ENCODE assay signal across 27 cellular contexts in genomic region chr10:27038168-27038567, GRCh38.
"Had no signal": no experiment of that assay in that cellular context is flagged by ENCODE, and none has a peak within 500 bp of the region (broad histone marks: within the 10 kb centered on the region; RNA-seq: fewer than 3 reads in every experiment).

No MANE protein-coding gene starts in this region.

- H3K4me3 Mint-ChIP-seq: natural killer cell; nephron; neural progenitor cell; stimulated activated effector memory CD8-positive, alpha-beta T cell treated with anti-CD3 and anti-CD28 coated beads, Interleukin-12 subunit alpha, Interleukin-12 subunit beta, amount 100 ng/mL, for 72 hours; stimulated activated naive B cell treated with anti-CD40 and anti-IgM and Interleukin-4, amounts not matched to agents 10 μg/mL and 1 μg/mL and 100 μg/mL, for 72 hours; stimulated activated naive CD8-positive, alpha-beta T cell treated with anti-CD3 and anti-CD28 coated beads, Interleukin-15, Interleukin-2, amounts not matched to agents 100 ng/mL and 50 ng/mL, for 24 hours had no signal

- H3K27me3 ChIP-seq: neural progenitor cell, ovary, stomach, thyroid gland, tibial nerve, upper lobe of left lung, vagina had no signal

- H3K9me3 Mint-ChIP-seq: natural killer cell; nephron; neural progenitor cell; stimulated activated effector memory CD8-positive, alpha-beta T cell treated with anti-CD3 and anti-CD28 coated beads, Interleukin-12 subunit alpha, Interleukin-12 subunit beta, amount 100 ng/mL, for 72 hours; stimulated activated naive B cell treated with anti-CD40 and anti-IgM and Interleukin-4, amounts not matched to agents 10 μg/mL and 1 μg/mL and 100 μg/mL, for 72 hours; stimulated activated naive CD8-positive, alpha-beta T cell treated with anti-CD3 and anti-CD28 coated beads, Interleukin-15, Interleukin-2, amounts not matched to agents 100 ng/mL and 50 ng/mL, for 24 hours had no signal

- H2AFZ ChIP-seq: neural progenitor cell, parathyroid adenoma had no signal

- H3K27ac Mint-ChIP-seq: natural killer cell; nephron; neural progenitor cell; progenitor cell of endocrine pancreas; stimulated activated effector memory CD8-positive, alpha-beta T cell treated with anti-CD3 and anti-CD28 coated beads, Interleukin-12 subunit alpha, Interleukin-12 subunit beta, amount 100 ng/mL, for 72 hours; stimulated activated naive B cell treated with anti-CD40 and anti-IgM and Interleukin-4, amounts not matched to agents 10 μg/mL and 1 μg/mL and 100 μg/mL, for 72 hours; stimulated activated naive CD8-positive, alpha-beta T cell treated with anti-CD3 and anti-CD28 coated beads, Interleukin-15, Interleukin-2, amounts not matched to agents 100 ng/mL and 50 ng/mL, for 24 hours had no signal

- H3K27ac ChIP-seq: neural progenitor cell, ovary, parathyroid adenoma, psoas muscle, stomach, thoracic aorta, thyroid gland, tibial nerve, upper lobe of left lung, vagina had no signal

- H3K4me1 Mint-ChIP-seq: natural killer cell; neural progenitor cell; stimulated activated naive B cell treated with anti-CD40 and anti-IgM and Interleukin-4, amounts not matched to agents 10 μg/mL and 1 μg/mL and 100 μg/mL, for 72 hours had no signal

- H3K9ac ChIP-seq: neural progenitor cell, parathyroid adenoma had no signal

- H3K36me3 ChIP-seq: neural progenitor cell, ovary, thoracic aorta had no signal

- H3K4me1 ChIP-seq: neural progenitor cell, parathyroid adenoma, psoas muscle, stomach, thyroid gland, tibial nerve, upper lobe of left lung, vagina had no signal

- FAIRE-seq: small intestine, urothelium cell line had no signal

- H3K9me3 ChIP-seq: ovary, psoas muscle, stomach, thoracic aorta, thyroid gland, tibial nerve, upper lobe of left lung, vagina had no signal

- DNase-seq: natural killer cell; occipital lobe; ovary; psoas muscle; right cardiac atrium; small intestine; stimulated activated CD4-positive, alpha-beta T cell treated with anti-CD3 and anti-CD28 coated beads, Interleukin-15, amount 100 ng/mL, for 24 hours; stimulated activated CD4-positive, alpha-beta T cell treated with anti-CD3 and anti-CD28 coated beads, Interleukin-2, amount 100 ng/mL, for 24 hours; stimulated activated CD4-positive, alpha-beta T cell treated with anti-CD3 and anti-CD28 coated beads, Interleukin-2, amount 100 ng/mL, for 48 hours; stimulated activated CD4-positive, alpha-beta T cell treated with anti-CD3 and anti-CD28 coated beads, Interleukin-4, amount 100 ng/mL, for 24 hours; stimulated activated naive B cell treated with anti-CD40 and anti-IgM and Interleukin-4, amounts not matched to agents 10 μg/mL and 1 μg/mL and 100 μg/mL, for 72 hours; stimulated activated naive CD4-positive, alpha-beta T cell treated with Interleukin-2 at 50 U/mL for 16 hours; stomach; thyroid gland; trophoblast cell; upper lobe of left lung had no signal

- ATAC-seq: natural killer cell; psoas muscle; right cardiac atrium; sciatic nerve; stimulated activated effector memory CD8-positive, alpha-beta T cell treated with anti-CD3 and anti-CD28 coated beads, Interleukin-12 subunit alpha, Interleukin-12 subunit beta, amount 100 ng/mL, for 72 hours; stimulated activated naive B cell treated with anti-CD40 and anti-IgM and Interleukin-4, amounts not matched to agents 10 μg/mL and 1 μg/mL and 100 μg/mL, for 72 hours had no signal

- H3K4me3 ChIP-seq: neural progenitor cell, ovary, psoas muscle, stomach, thoracic aorta, thyroid gland, tibial nerve, upper lobe of left lung, vagina had no signal

- H3K79me2 ChIP-seq: parathyroid adenoma had no signal

- H3K27me3 Mint-ChIP-seq: progenitor cell of endocrine pancreas; stimulated activated naive B cell treated with anti-CD40 and anti-IgM and Interleukin-4, amounts not matched to agents 10 μg/mL and 1 μg/mL and 100 μg/mL, for 72 hours; stimulated activated naive CD8-positive, alpha-beta T cell treated with anti-CD3 and anti-CD28 coated beads, Interleukin-15, Interleukin-2, amounts not matched to agents 100 ng/mL and 50 ng/mL, for 24 hours had no signal

- H3K4me2 ChIP-seq: neural progenitor cell had no signal
